Comparison of ENCODE assay signal across 1 cellular context in genomic region chr1:42939216-42939615, GRCh38.
A peak's percentile ranks its signal among the peaks of the same experiment; 100 is the strongest.
TF ChIP-seq lines count a peak whose summit lies in the region.

No MANE protein-coding gene starts in this region.

TF ChIP-seq in HepG2, 621 proteins besides CTCF, POLR2A, EP300 and RAD21 (continues in another document):
- TF ChIP-seq ZSCAN31 (CRISPR knock-in tag; IDR thresholded peaks at IDR 0.05; ENCODE audit: low read depth) (peak; percentile 56; the same call in 1 of the 2 replicates), ZNF496 (CRISPR knock-in tag; IDR thresholded peaks at IDR 0.05; ENCODE audit: insufficient replicate concordance) (no peak), MNT (IDR thresholded peaks at IDR 0.05) (no peak), SAFB2 (CRISPR knock-in tag; IDR thresholded peaks at IDR 0.05; ENCODE audit: borderline replicate concordance, low read depth) (no peak), AFF4 (CRISPR knock-in tag; IDR thresholded peaks at IDR 0.05) (peak; percentile 46; the same call in 1 of the 2 replicates), ZNF18 (CRISPR knock-in tag; IDR thresholded peaks at IDR 0.05; ENCODE audit: insufficient replicate concordance) (no peak), FOXO1 (CRISPR knock-in tag; IDR thresholded peaks at IDR 0.05) (peak; percentile 11; the same call in 1 of the 2 replicates), MIER3 (CRISPR knock-in tag; IDR thresholded peaks at IDR 0.05; ENCODE audit: borderline replicate concordance) (peak; percentile 47; the same call in 1 of the 2 replicates), SKIL (CRISPR knock-in tag; IDR thresholded peaks at IDR 0.05; ENCODE audit: borderline replicate concordance) (no peak), ZBTB33 (CRISPR knock-in tag; IDR thresholded peaks at IDR 0.05) (peak; percentile 90), HOXA3 (CRISPR knock-in tag; IDR thresholded peaks at IDR 0.05) (peak; percentile 56; the same call in 1 of the 2 replicates), BCL3 (CRISPR knock-in tag; IDR thresholded peaks at IDR 0.05) (no peak), SP5 (CRISPR knock-in tag; IDR thresholded peaks at IDR 0.05; ENCODE audit: borderline replicate concordance, low read depth) (no peak), FOXA1 (IDR thresholded peaks at IDR 0.05) (no peak), FOXA1 (CRISPR knock-in tag; IDR thresholded peaks at IDR 0.05) (peak; percentile 60), ZNF597 (CRISPR knock-in tag; IDR thresholded peaks at IDR 0.05) (no peak), LBX2 (CRISPR knock-in tag; IDR thresholded peaks at IDR 0.05; ENCODE audit: borderline replicate concordance) (no peak), NFKBIZ (CRISPR knock-in tag; IDR thresholded peaks at IDR 0.05) (no peak), NR0B2 (CRISPR knock-in tag; IDR thresholded peaks at IDR 0.05) (no peak), ISL2 (CRISPR knock-in tag; IDR thresholded peaks at IDR 0.05) (no peak), SALL2 (CRISPR knock-in tag; IDR thresholded peaks at IDR 0.05) (0 out of 2 replicates have a peak, but pooled peaks have one; percentile 46), NRL (CRISPR knock-in tag; IDR thresholded peaks at IDR 0.05; ENCODE audit: borderline replicate concordance) (no peak), NFIC (IDR thresholded peaks at IDR 0.05; ENCODE audit: low read length) (no peak), ZSCAN25 (CRISPR knock-in tag; IDR thresholded peaks at IDR 0.05) (no peak), ZNF460 (CRISPR knock-in tag; IDR thresholded peaks at IDR 0.05; ENCODE audit: borderline replicate concordance) (no peak), ZNF660 (CRISPR knock-in tag; IDR thresholded peaks at IDR 0.05; ENCODE audit: borderline replicate concordance, low read depth) (no peak), SAP130 (CRISPR knock-in tag; IDR thresholded peaks at IDR 0.05; ENCODE audit: low read depth) (peak; percentile 85), SMAD1 (CRISPR knock-in tag; IDR thresholded peaks at IDR 0.05; ENCODE audit: borderline replicate concordance, low read depth) (no peak), PPARG (CRISPR knock-in tag; conservative IDR thresholded peaks at IDR 0.05) (peak; percentile 78), GATAD2A (CRISPR knock-in tag; IDR thresholded peaks at IDR 0.05) (peak; percentile 81), TEAD3 (CRISPR knock-in tag; optimal IDR thresholded peaks at IDR 0.05; ENCODE audit: borderline replicate concordance) (no peak), HOXA9 (CRISPR knock-in tag; IDR thresholded peaks at IDR 0.05; ENCODE audit: borderline replicate concordance) (no peak), MXI1 (IDR thresholded peaks at IDR 0.05; ENCODE audit: borderline replicate concordance, low read depth, low read length) (peak; percentile 45; the same call in 1 of the 3 replicates), ZNF121 (CRISPR knock-in tag; IDR thresholded peaks at IDR 0.05) (no peak; the same call in 1 of the 2 replicates), PRMT3 (CRISPR knock-in tag; IDR thresholded peaks at IDR 0.05; ENCODE audit: borderline replicate concordance, low read depth) (no peak), THRA (CRISPR knock-in tag; IDR thresholded peaks at IDR 0.05; ENCODE audit: borderline replicate concordance) (0 out of 2 replicates have a peak, but pooled peaks have one; percentile 20), SALL1 (CRISPR knock-in tag; IDR thresholded peaks at IDR 0.05) (peak; percentile 69)
